ENCODE assay signal across 8 cellular contexts in the genomic region with DNA sequence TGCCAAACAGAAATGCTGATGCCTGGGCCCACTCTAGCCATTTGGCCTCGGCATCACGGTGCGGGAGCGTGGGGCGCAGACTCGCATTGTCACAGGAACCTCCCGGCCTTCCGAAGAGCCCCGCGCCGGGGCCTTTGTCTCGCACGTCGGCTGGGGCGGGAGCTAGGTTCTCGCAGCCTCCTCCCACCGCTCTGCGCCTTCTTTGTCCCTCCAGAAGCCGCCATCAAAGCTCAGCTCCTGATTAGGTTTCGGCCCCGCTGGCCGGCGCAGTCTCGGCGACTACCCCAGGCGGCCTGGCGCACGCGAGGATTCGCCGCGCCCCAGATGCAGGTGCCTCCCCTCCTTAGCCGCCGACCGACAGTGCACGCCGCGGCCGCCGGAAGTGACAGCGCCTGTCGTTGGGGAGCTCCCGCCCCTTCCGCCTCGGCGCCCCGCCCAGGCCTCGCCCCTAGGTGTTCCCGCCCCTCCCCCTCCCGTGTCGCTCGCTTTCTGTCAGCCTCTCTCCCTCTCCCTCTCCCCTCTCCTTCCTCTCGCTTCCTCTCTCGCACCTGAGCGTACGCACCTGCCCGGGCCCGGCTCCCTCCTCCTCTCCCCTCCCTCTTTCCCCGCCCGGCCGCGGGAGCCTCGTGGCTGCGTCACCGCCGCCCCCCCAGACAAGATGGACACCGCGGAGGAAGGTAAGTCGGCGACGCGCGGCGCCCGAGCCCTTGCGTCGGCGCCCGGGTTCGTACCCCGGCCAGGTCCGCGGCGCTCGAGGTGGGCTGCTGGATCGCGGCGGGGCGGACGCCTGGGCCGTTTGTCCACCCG. TPM values are rescaled to one million over a fixed set of nuclear protein-coding genes. Genes with fewer than 3 reads are reported as not detected.
DNase-seq lines count a peak whose midpoint lies in the region; ATAC-seq and TF ChIP-seq lines count a peak whose summit lies in the region.

A gene with protein sequence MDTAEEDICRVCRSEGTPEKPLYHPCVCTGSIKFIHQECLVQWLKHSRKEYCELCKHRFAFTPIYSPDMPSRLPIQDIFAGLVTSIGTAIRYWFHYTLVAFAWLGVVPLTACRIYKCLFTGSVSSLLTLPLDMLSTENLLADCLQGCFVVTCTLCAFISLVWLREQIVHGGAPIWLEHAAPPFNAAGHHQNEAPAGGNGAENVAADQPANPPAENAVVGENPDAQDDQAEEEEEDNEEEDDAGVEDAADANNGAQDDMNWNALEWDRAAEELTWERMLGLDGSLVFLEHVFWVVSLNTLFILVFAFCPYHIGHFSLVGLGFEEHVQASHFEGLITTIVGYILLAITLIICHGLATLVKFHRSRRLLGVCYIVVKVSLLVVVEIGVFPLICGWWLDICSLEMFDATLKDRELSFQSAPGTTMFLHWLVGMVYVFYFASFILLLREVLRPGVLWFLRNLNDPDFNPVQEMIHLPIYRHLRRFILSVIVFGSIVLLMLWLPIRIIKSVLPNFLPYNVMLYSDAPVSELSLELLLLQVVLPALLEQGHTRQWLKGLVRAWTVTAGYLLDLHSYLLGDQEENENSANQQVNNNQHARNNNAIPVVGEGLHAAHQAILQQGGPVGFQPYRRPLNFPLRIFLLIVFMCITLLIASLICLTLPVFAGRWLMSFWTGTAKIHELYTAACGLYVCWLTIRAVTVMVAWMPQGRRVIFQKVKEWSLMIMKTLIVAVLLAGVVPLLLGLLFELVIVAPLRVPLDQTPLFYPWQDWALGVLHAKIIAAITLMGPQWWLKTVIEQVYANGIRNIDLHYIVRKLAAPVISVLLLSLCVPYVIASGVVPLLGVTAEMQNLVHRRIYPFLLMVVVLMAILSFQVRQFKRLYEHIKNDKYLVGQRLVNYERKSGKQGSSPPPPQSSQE (plus strand): TSS at position 455 of the 807 bp plus-strand sequence. CDS start 204 bp downstream, at position 659.

- peak; percentile 95 for DNase-seq in GM13976 (ENCODE audit: low spot score)
- peak; percentile 93 for DNase-seq in NCI-H146 treated with DMSO at 0.1 percent for 48 hours (lab: John Stamatoyannopoulos, UW; ENCODE audit: unreplicated experiment)
- peak; percentile 81 for DNase-seq in amniotic epithelial cell (ENCODE audit: low read depth)
- DNase-seq in left cardiac atrium, result peak; percentile 96
- peak; percentile 99 for DNase-seq in posterior vena cava (ENCODE audit: low spot score)
- peak; percentile 96 to 99 for DNase-seq in upper lobe of left lung

- H3K27ac ChIP-seq in upper lobe of left lung, result peak within 1 kb of the TSS; percentile 95 to 99 (median 99)

- H3K4me3 ChIP-seq in upper lobe of left lung, result peak within 1 kb of the TSS; percentile 82 to 95 (median 90)

- no peaks in the 10 kb centered on the region for H3K36me3 ChIP-seq in upper lobe of left lung

- TF ChIP-seq CTCF in GM13976 (IDR thresholded peaks at IDR 0.05; ENCODE audit: borderline replicate concordance, control extremely low read depth, extremely low read depth, insufficient read depth, missing control alignments), result no peak
- TF ChIP-seq CTCF in upper lobe of left lung (IDR thresholded peaks at IDR 0.05), result peak in 3 of 6 experiments; percentile 4 to 44 (median 38)

- intact Hi-C loops in T-helper 1 cell treated with Interleukin-12 subunit alpha and Interleukin-12 subunit beta and Interleukin-4 antibody, amounts not matched to agents 30 ng/mL and 1 ng/mL, for 36 hours (cut with micrococcal nuclease), result loop anchor here (1.0 to 5.0 kb wide), 8 partner anchors 49 to 408 kb away; a partner anchor contains a TSS
- intact Hi-C loops in left cardiac atrium (cut with DNase I), result no loop called here
- intact Hi-C loops in posterior vena cava (cut with DNase I), result no loop called here

- H3K27me3 ChIP-seq in upper lobe of left lung, result no peaks in the 10 kb centered on the region

- no peak for TF ChIP-seq EP300 in upper lobe of left lung (IDR thresholded peaks at IDR 0.05)

- TF ChIP-seq POLR2A in upper lobe of left lung (IDR thresholded peaks at IDR 0.05), result peak; percentile 80 to 95 (median 86)

- WGBS in upper lobe of left lung, 2 donors, result 1 to 2% methylated on average over 39 to 46 of the region's 92 CpGs

- H3K4me1 ChIP-seq in upper lobe of left lung, result peaks cover 22 to 33% (median 29%) of the 10 kb centered on the region in 4 donors

- ATAC-seq in HG02870 (IDR thresholded peaks at IDR 0.05; ENCODE audit: unreplicated experiment), result peak; percentile 84
- ATAC-seq in left cardiac atrium, result peak; percentile 98
- peak; percentile 98 to 99 for ATAC-seq in upper lobe of left lung (ENCODE audit: low FRiP score in 2 of 2)

- no peaks in the 10 kb centered on the region for H3K9me3 ChIP-seq in upper lobe of left lung

- in situ Hi-C loops in GM13976 (cut with MboI; ENCODE audit: low sequenced_read_pairs, unreplicated experiment), result no loop called here

RNA-seq across cellular contexts. Expression of the gene that starts here (rescaled TPM):
- total RNA-seq in T-helper 1 cell treated with Interleukin-12 subunit alpha and Interleukin-12 subunit beta and Interleukin-4 antibody, amounts not matched to agents 30 ng/mL and 1 ng/mL, for 36 hours, result 85.8 and 89.2 TPM in 2 replicates
- 100 to 1,000 TPM; 140 to 160 TPM for total RNA-seq in left cardiac atrium
- total RNA-seq in posterior vena cava, result 100 to 1,000 TPM; 116 to 127 TPM
- total RNA-seq in upper lobe of left lung, result 100 to 1,000 TPM in 4 of 6 donors, 10 to 100 TPM in 2; 48.5 to 128 (median 110) TPM

Comparison
In these comparisons a context has a peak if more than half of its experiments do, and no peak if none do; other contexts are left out.
1. Peak in every context shown above with its lines: DNase-seq, ATAC-seq, H3K4me3 ChIP-seq and H3K27ac ChIP-seq.